ENCODE assay signal across 12 cellular contexts in the genomic region with DNA sequence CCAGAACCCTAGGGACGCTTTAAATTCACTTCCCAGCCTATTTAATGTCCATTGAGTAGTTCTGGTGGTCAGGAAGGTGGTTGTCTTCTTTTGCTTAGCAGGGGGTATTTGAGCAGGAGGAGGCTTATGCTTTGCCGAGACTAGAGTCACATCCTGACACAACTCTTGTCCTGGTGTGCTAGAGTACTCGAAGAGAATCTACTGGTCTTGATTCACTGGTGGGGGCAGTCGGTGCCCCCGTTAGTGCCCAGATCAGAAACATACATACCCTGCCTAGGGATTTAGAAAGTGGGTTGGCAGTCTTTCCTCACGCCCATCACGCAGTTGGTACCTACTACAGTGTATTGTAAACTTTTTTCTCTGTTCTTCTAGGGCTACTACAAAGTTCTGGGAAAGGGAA. TPM values are rescaled to one million over a fixed set of nuclear protein-coding genes. Genes with fewer than 3 reads are reported as not detected.
A peak's percentile ranks its signal among the peaks of the same experiment; 100 is the strongest.
DNase-seq lines count a peak whose midpoint lies in the region; ATAC-seq and TF ChIP-seq lines count a peak whose summit lies in the region.
"Had no signal": no experiment of that assay in that cellular context is flagged by ENCODE, and none has a peak within 500 bp of the region (broad histone marks: within the 10 kb centered on the region; RNA-seq: fewer than 3 reads in every experiment).

No MANE protein-coding gene starts in this region.

- DNase-seq in BE2C (no peak), GM23338 (ENCODE audit: low spot score) (no peak), immature natural killer cell (no peak), glomerular visceral epithelial cell (ENCODE audit: extremely low spot score) (no peak), NCI-H2107 (lab: John Stamatoyannopoulos, UW) (no peak)
- no peak for DNase-seq in activated CD4-positive, alpha-beta memory T cell treated with anti-CD3 and anti-CD28 coated beads for 36 hours
- DNase-seq: KBM-7; NCI-H524 treated with DMSO at 0.1 percent for 48 hours; stimulated activated CD4-positive, alpha-beta T cell treated with anti-CD3 and anti-CD28 coated beads, Interleukin-12 subunit alpha, Interleukin-12 subunit beta, amount 100 ng/mL, for 4 hours had no signal

- intact Hi-C loops in activated CD4-positive, alpha-beta memory T cell treated with anti-CD3 and anti-CD28 coated beads for 36 hours (cut with micrococcal nuclease) = loop anchor here (10.0 kb wide), 4 partner anchors 701 to 1769 kb away; a partner anchor contains a TSS

- peak overlapping the region; percentile 100 for H3K4me2 ChIP-seq in GM23338

- peaks cover 44% of the 10 kb centered on the region for H3K27me3 Mint-ChIP-seq in GM23338 (ENCODE audit: insufficient read depth, low read depth, poor library complexity)
- no peaks in the 10 kb centered on the region for H3K27me3 Mint-ChIP-seq in activated CD4-positive, alpha-beta memory T cell treated with anti-CD3 and anti-CD28 coated beads for 36 hours
- peaks cover 12 to 28% (median 26%) of the 10 kb centered on the region in 3 donors for H3K27me3 Mint-ChIP-seq in immature natural killer cell (ENCODE audit: low read depth in 3 of 3)

- H3K27me3 ChIP-seq in BE2C (no peaks in the 10 kb centered on the region), GM23338 (ENCODE audit: insufficient read depth) (no peaks in the 10 kb centered on the region)

- H3K27ac Mint-ChIP-seq in GM23338 = peak overlapping the region; percentile 74
- H3K27ac Mint-ChIP-seq in activated CD4-positive, alpha-beta memory T cell treated with anti-CD3 and anti-CD28 coated beads for 36 hours = peak overlapping the region; percentile 88
- peak overlapping the region in 5 of 6 donors; percentile 28 to 97 (median 77) for H3K27ac Mint-ChIP-seq in immature natural killer cell

- peaks cover 37% of the 10 kb centered on the region for H3K36me3 ChIP-seq in BE2C
- H3K36me3 ChIP-seq in GM23338 (ENCODE audit: insufficient read depth) = peaks cover 29% of the 10 kb centered on the region

- H3F3A ChIP-seq in GM23338 (replicated peaks; ENCODE audit: low read depth) = peaks cover 52% of the 10 kb centered on the region

- H3K9me2 ChIP-seq in GM23338 (ENCODE audit: insufficient read depth) = peaks cover 5% of the 10 kb centered on the region; the same call in 1 of the 2 replicates

- H3K9me3 ChIP-seq in BE2C = no peaks in the 10 kb centered on the region

- POLR2A ChIA-PET in activated CD4-positive, alpha-beta memory T cell treated with anti-CD3 and anti-CD28 coated beads for 36 hours (lab: Charles Lee) = no interaction called here

- H3K4me3 ChIP-seq in BE2C (ENCODE audit: low read depth, low read length) (peak overlapping the region; percentile 76), GM23338 (peak overlapping the region; percentile 100)
- H3K4me3 ChIP-seq: lung had no signal

- H3K9me3 Mint-ChIP-seq in GM23338 (peaks cover 4% of the 10 kb centered on the region; the same call in 2 of the 3 replicates), immature natural killer cell (no peaks in the 10 kb centered on the region)
- H3K9me3 Mint-ChIP-seq in activated CD4-positive, alpha-beta memory T cell treated with anti-CD3 and anti-CD28 coated beads for 36 hours = no peaks in the 10 kb centered on the region

- H2AFZ ChIP-seq in GM23338 = no peak overlapping the region

- peaks cover 58% of the 10 kb centered on the region for H3K4me1 Mint-ChIP-seq in GM23338
- peaks cover 66% of the 10 kb centered on the region for H3K4me1 Mint-ChIP-seq in activated CD4-positive, alpha-beta memory T cell treated with anti-CD3 and anti-CD28 coated beads for 36 hours (ENCODE audit: low read depth)
- peaks cover 67 to 83% of the 10 kb centered on the region in 2 donors for H3K4me1 Mint-ChIP-seq in immature natural killer cell

- H3K79me2 ChIP-seq in GM23338 (replicated peaks; ENCODE audit: insufficient read depth) = peaks cover 39% of the 10 kb centered on the region

- H3K4me3 Mint-ChIP-seq in GM23338 (peak overlapping the region; percentile 91), immature natural killer cell (peak overlapping the region in 1 of 5 donors; percentile 39)
- H3K4me3 Mint-ChIP-seq in activated CD4-positive, alpha-beta memory T cell treated with anti-CD3 and anti-CD28 coated beads for 36 hours = peak overlapping the region; percentile 94

- CTCF ChIA-PET in activated CD4-positive, alpha-beta memory T cell treated with anti-CD3 and anti-CD28 coated beads for 36 hours (lab: Charles Lee) = no interaction called here

- peaks cover 17% of the 10 kb centered on the region for H4K20me1 ChIP-seq in GM23338 (replicated peaks; ENCODE audit: insufficient read depth)

- H3K36me3 Mint-ChIP-seq in GM23338 (ENCODE audit: low read depth) = peaks cover 80% of the 10 kb centered on the region
- peaks cover 74% of the 10 kb centered on the region for H3K36me3 Mint-ChIP-seq in activated CD4-positive, alpha-beta memory T cell treated with anti-CD3 and anti-CD28 coated beads for 36 hours
- H3K36me3 Mint-ChIP-seq in immature natural killer cell = peaks cover 17% of the 10 kb centered on the region in 3 donors

- peak overlapping the region; percentile 97 for H3K27ac ChIP-seq in GM23338 (ENCODE audit: low read depth)

- H3K4me1 ChIP-seq in BE2C = no peaks in the 10 kb centered on the region
- peaks cover 32% of the 10 kb centered on the region for H3K4me1 ChIP-seq in GM23338 (ENCODE audit: insufficient read depth)

- TF ChIP-seq CTCF in BE2C (IDR thresholded peaks at IDR 0.05; ENCODE audit: low read depth, low read length) (no peak), GM23338 (conservative IDR thresholded peaks at IDR 0.05; ENCODE audit: low read depth in 2 of 2) (no peak)

- ATAC-seq in GM23338 (no peak), GM19395 (IDR thresholded peaks at IDR 0.05; ENCODE audit: unreplicated experiment) (no peak), GM18519 (IDR thresholded peaks at IDR 0.05; ENCODE audit: low FRiP score, unreplicated experiment) (no peak)

TF ChIP-seq in GM23338, 12 proteins besides CTCF, POLR2A, EP300 and RAD21:
- TF ChIP-seq ZNF331 (CRISPR knock-in tag; IDR thresholded peaks at IDR 0.05; ENCODE audit: low read depth) = no peak
- TF ChIP-seq, protein P1, sequence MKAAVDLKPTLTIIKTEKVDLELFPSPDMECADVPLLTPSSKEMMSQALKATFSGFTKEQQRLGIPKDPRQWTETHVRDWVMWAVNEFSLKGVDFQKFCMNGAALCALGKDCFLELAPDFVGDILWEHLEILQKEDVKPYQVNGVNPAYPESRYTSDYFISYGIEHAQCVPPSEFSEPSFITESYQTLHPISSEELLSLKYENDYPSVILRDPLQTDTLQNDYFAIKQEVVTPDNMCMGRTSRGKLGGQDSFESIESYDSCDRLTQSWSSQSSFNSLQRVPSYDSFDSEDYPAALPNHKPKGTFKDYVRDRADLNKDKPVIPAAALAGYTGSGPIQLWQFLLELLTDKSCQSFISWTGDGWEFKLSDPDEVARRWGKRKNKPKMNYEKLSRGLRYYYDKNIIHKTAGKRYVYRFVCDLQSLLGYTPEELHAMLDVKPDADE (IDR thresholded peaks at IDR 0.05) = no peak
- TF ChIP-seq EZH2phosphoT487 (IDR thresholded peaks at IDR 0.05; ENCODE audit: unreplicated experiment) = no peak
- TF ChIP-seq POLR2AphosphoS5 (IDR thresholded peaks at IDR 0.05; ENCODE audit: low read depth) = no peak
- TF ChIP-seq CREB1 (CRISPR knock-in tag; IDR thresholded peaks at IDR 0.05; ENCODE audit: low read depth) = no peak
- TF ChIP-seq STAT1 (IDR thresholded peaks at IDR 0.05; ENCODE audit: unreplicated experiment) = no peak
- TF ChIP-seq NANOG (IDR thresholded peaks at IDR 0.05; ENCODE audit: borderline replicate concordance) = no peak
- no peak for TF ChIP-seq JUNB (IDR thresholded peaks at IDR 0.05; ENCODE audit: unreplicated experiment)
- TF ChIP-seq, protein P2, sequence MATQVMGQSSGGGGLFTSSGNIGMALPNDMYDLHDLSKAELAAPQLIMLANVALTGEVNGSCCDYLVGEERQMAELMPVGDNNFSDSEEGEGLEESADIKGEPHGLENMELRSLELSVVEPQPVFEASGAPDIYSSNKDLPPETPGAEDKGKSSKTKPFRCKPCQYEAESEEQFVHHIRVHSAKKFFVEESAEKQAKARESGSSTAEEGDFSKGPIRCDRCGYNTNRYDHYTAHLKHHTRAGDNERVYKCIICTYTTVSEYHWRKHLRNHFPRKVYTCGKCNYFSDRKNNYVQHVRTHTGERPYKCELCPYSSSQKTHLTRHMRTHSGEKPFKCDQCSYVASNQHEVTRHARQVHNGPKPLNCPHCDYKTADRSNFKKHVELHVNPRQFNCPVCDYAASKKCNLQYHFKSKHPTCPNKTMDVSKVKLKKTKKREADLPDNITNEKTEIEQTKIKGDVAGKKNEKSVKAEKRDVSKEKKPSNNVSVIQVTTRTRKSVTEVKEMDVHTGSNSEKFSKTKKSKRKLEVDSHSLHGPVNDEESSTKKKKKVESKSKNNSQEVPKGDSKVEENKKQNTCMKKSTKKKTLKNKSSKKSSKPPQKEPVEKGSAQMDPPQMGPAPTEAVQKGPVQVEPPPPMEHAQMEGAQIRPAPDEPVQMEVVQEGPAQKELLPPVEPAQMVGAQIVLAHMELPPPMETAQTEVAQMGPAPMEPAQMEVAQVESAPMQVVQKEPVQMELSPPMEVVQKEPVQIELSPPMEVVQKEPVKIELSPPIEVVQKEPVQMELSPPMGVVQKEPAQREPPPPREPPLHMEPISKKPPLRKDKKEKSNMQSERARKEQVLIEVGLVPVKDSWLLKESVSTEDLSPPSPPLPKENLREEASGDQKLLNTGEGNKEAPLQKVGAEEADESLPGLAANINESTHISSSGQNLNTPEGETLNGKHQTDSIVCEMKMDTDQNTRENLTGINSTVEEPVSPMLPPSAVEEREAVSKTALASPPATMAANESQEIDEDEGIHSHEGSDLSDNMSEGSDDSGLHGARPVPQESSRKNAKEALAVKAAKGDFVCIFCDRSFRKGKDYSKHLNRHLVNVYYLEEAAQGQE (IDR thresholded peaks at IDR 0.05; ENCODE audit: unreplicated experiment) = no peak
- TF ChIP-seq EZH2 (IDR thresholded peaks at IDR 0.05; ENCODE audit: low read depth, unreplicated experiment) = no peak
TF ChIP-seq in GM23338: peak in this region for 0.

RNA-seq across cellular contexts. Expression of a gene that starts 2.7 kb away (rescaled TPM):
- polyA plus RNA-seq in BE2C (2012; ENCODE audit: insufficient read depth, insufficient read length, low read depth) = 667 TPM
- total RNA-seq in GM23338 (2014; rRNA removed; shearing (Covaris generic)) = 961 and 1,283 TPM in 2 replicates
- polyA plus RNA-seq in GM23338 (2016; fragmentation: Nextera tagmentation; extraction: Ambion mirVana) (3,167 and 3,552 TPM in 2 replicates), immature natural killer cell (1,000 to 10,000 TPM; 1,341 to 3,208 (median 1,820) TPM)
- total RNA-seq in activated CD4-positive, alpha-beta memory T cell treated with anti-CD3 and anti-CD28 coated beads for 36 hours = 1,000 to 10,000 TPM; 1,027 to 1,094 TPM

RNA-seq across cellular contexts. Expression of a gene that starts 2.8 kb away (rescaled TPM):
- polyA plus RNA-seq in BE2C (2012; ENCODE audit: insufficient read depth, insufficient read length, low read depth) = 1.8 TPM
- 1.9 and 3.3 TPM in 2 replicates for total RNA-seq in GM23338 (2014; rRNA removed; shearing (Covaris generic))
- polyA plus RNA-seq in GM23338 (2016; fragmentation: Nextera tagmentation; extraction: Ambion mirVana) = 1.0 and 1.1 TPM in 2 replicates
- total RNA-seq in activated CD4-positive, alpha-beta memory T cell treated with anti-CD3 and anti-CD28 coated beads for 36 hours = 10 to 100 TPM; 18.3 to 24.2 TPM
- polyA plus RNA-seq in immature natural killer cell = under 1 TPM; 0.48 to 0.97 (median 0.55) TPM
